In the genomic region with DNA sequence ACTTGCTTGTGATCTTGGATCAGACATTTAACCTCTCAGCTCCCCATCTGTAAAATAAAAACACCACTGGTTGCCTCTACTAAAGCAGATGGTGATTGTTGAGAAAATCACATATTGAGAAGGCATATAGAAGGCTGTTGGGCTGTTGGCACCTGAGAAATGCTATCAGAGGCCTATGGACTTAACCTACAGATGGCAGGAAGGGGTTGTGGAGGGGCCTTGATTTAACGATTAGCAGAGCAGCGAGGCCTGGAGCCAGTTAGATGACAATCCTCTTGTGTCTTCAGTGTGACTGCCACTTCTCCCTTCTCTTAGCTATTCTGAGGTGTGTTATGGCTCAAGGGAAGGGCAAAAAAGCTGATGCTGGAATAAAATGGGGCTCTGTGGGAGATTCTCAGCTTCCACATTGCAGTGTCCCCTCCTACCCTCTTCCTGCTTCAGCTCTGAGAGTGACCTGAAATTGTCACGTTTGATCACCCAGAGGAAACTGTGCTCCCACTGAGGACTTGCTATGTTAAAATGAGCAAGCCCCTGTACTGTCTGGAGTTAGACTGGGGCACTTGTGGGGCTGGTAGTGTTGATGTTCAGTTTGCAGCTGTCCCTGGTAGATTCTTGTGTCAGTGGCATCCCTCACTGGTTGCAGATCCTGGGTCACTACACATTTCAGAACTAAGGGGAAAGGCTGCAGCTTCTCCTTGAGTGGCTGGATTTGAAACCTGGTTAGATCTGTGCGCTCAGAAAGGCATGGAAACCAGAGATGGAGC, we compare ENCODE assay signal across 3 cellular contexts.
TF ChIP-seq lines count a peak whose summit lies in the region.

No MANE protein-coding gene starts in this region.

TF ChIP-seq in SK-N-SH, 30 proteins besides CTCF, POLR2A, EP300 and RAD21 (continues in another document):
- no peak for TF ChIP-seq ELF1 (IDR thresholded peaks at IDR 0.05)
- no peak for TF ChIP-seq NRF1 (IDR thresholded peaks at IDR 0.05; ENCODE audit: low read depth, low read length)
- no peak for TF ChIP-seq TEAD4 (IDR thresholded peaks at IDR 0.05; ENCODE audit: borderline replicate concordance, insufficient read depth)
- no peak for TF ChIP-seq SIN3A (IDR thresholded peaks at IDR 0.05; ENCODE audit: borderline replicate concordance, low read depth, low read length)
- TF ChIP-seq TCF12 (IDR thresholded peaks at IDR 0.05) = no peak
- no peak for TF ChIP-seq MXI1 (IDR thresholded peaks at IDR 0.05; ENCODE audit: low read depth, low read length)
- TF ChIP-seq POLR2AphosphoS5 (IDR thresholded peaks at IDR 0.05; ENCODE audit: low read depth, low read length) = no peak
- no peak for TF ChIP-seq PBX3 (IDR thresholded peaks at IDR 0.05)
- TF ChIP-seq RFX5 (IDR thresholded peaks at IDR 0.05; ENCODE audit: low read length) = no peak
- no peak for TF ChIP-seq MEF2A (IDR thresholded peaks at IDR 0.05; ENCODE audit: borderline replicate concordance, low read depth)
- no peak for TF ChIP-seq EZH2phosphoT487 (IDR thresholded peaks at IDR 0.05; ENCODE audit: borderline replicate concordance, low read depth)
- TF ChIP-seq USF1 (IDR thresholded peaks at IDR 0.05; ENCODE audit: borderline replicate concordance, low read depth) = no peak
- TF ChIP-seq GABPA (IDR thresholded peaks at IDR 0.05; ENCODE audit: low read depth) = no peak
- TF ChIP-seq GATA2 (CRISPR knock-in tag; IDR thresholded peaks at IDR 0.05) = no peak
- no peak for TF ChIP-seq REST (IDR thresholded peaks at IDR 0.05; ENCODE audit: low read depth, low read length)

TF ChIP-seq in SK-N-SH treated with all-trans-retinoic acid at 6 μM for 48 hours, 23 proteins besides CTCF, POLR2A, EP300 and RAD21:
- TF ChIP-seq ZFP3 (CRISPR knock-in tag; IDR thresholded peaks at IDR 0.05) = no peak
- no peak for TF ChIP-seq TOX (CRISPR knock-in tag; IDR thresholded peaks at IDR 0.05; ENCODE audit: borderline replicate concordance)
- TF ChIP-seq BACH2 (CRISPR knock-in tag; IDR thresholded peaks at IDR 0.05; ENCODE audit: borderline replicate concordance) = no peak
- TF ChIP-seq SNAI2 (CRISPR knock-in tag; IDR thresholded peaks at IDR 0.05) = no peak
- TF ChIP-seq ISL1 (CRISPR knock-in tag; IDR thresholded peaks at IDR 0.05) = no peak
- TF ChIP-seq TCF4 (CRISPR knock-in tag; IDR thresholded peaks at IDR 0.05; ENCODE audit: borderline replicate concordance) = no peak
- TF ChIP-seq ESRRG (CRISPR knock-in tag; IDR thresholded peaks at IDR 0.05) = no peak
- no peak for TF ChIP-seq CREB5 (CRISPR knock-in tag; IDR thresholded peaks at IDR 0.05; ENCODE audit: low read depth)
- no peak for TF ChIP-seq CSDC2 (CRISPR knock-in tag; IDR thresholded peaks at IDR 0.05)
- no peak for TF ChIP-seq TSHZ2 (CRISPR knock-in tag; IDR thresholded peaks at IDR 0.05)
- no peak for TF ChIP-seq ZFP30 (CRISPR knock-in tag; IDR thresholded peaks at IDR 0.05)
TF ChIP-seq in SK-N-SH treated with all-trans-retinoic acid at 6 μM for 48 hours: peak in this region for 0.

TF ChIP-seq in GM12878, 131 proteins besides CTCF, POLR2A, EP300 and RAD21:
- TF ChIP-seq TCF12 (IDR thresholded peaks at IDR 0.05; ENCODE audit: low read depth, low read length) (no peak), SREBF2 (IDR thresholded peaks at IDR 0.05; ENCODE audit: low read length) (no peak), POU2F2 (IDR thresholded peaks at IDR 0.05; ENCODE audit: borderline replicate concordance, low read depth, low read length) (no peak), ELK1 (IDR thresholded peaks at IDR 0.05; ENCODE audit: low read depth, low read length) (no peak), PML (IDR thresholded peaks at IDR 0.05; ENCODE audit: low read length) (no peak), NR2F1 (conservative IDR thresholded peaks at IDR 0.05) (no peak), ZNF217 (IDR thresholded peaks at IDR 0.05) (no peak)
- TF ChIP-seq, protein P1, sequence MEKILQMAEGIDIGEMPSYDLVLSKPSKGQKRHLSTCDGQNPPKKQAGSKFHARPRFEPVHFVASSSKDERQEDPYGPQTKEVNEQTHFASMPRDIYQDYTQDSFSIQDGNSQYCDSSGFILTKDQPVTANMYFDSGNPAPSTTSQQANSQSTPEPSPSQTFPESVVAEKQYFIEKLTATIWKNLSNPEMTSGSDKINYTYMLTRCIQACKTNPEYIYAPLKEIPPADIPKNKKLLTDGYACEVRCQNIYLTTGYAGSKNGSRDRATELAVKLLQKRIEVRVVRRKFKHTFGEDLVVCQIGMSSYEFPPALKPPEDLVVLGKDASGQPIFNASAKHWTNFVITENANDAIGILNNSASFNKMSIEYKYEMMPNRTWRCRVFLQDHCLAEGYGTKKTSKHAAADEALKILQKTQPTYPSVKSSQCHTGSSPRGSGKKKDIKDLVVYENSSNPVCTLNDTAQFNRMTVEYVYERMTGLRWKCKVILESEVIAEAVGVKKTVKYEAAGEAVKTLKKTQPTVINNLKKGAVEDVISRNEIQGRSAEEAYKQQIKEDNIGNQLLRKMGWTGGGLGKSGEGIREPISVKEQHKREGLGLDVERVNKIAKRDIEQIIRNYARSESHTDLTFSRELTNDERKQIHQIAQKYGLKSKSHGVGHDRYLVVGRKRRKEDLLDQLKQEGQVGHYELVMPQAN (conservative IDR thresholded peaks at IDR 0.05) = no peak
